15 cellular contexts compared by ENCODE assay signal in genomic region chr3:195110647-195111321, GRCh38.
DNase-seq lines count a peak whose midpoint lies in the region; ATAC-seq, FAIRE-seq and TF ChIP-seq lines count a peak whose summit lies in the region.
"Had no signal": no experiment of that assay in that cellular context is flagged by ENCODE, and none has a peak within 500 bp of the region (broad histone marks: within the 10 kb centered on the region; RNA-seq: fewer than 3 reads in every experiment).

No MANE protein-coding gene starts in this region.

- CTCF ChIA-PET in RWPE1 (lab: Yijun Ruan, JAX) = no interaction called here

- no peaks in the 10 kb centered on the region for H3K9me3 ChIP-seq in pancreas

- no peaks in the 10 kb centered on the region for H3K4me1 ChIP-seq in pancreas

- intact Hi-C loops in Right ventricle myocardium superior (cut with DNase I) (no loop called here), pancreas (cut with DNase I) (no loop called here)

- no peak for FAIRE-seq in pancreas (lab: Jason Lieb, UNC)
- FAIRE-seq: colon had no signal

- no peaks in the 10 kb centered on the region for H3K36me3 ChIP-seq in pancreas

- no peaks in the 10 kb centered on the region for H3K27me3 ChIP-seq in pancreas

- TF ChIP-seq CTCF in RWPE1 (conservative IDR thresholded peaks at IDR 0.05; ENCODE audit: low read depth) = no peak
- no peak for TF ChIP-seq CTCF in pancreas (IDR thresholded peaks at IDR 0.05)

- H3K4me3 ChIP-seq in pancreas = no peak overlapping the region

- 73 to 83% methylated on average over 14 of the region's 14 CpGs for WGBS in pancreas, 2 donors

- peak; percentile 88 for DNase-seq in CD1c-positive myeloid dendritic cell (ENCODE audit: extremely low spot score)
- DNase-seq in RWPE1 (ENCODE audit: low spot score) = no peak
- DNase-seq in Right ventricle myocardium superior = peak; percentile 78
- DNase-seq in pancreas = peak in 1 of 6 donors; percentile 20
- no peak for DNase-seq in dedifferentiated amniotic fluid mesenchymal stem cell (ENCODE audit: extremely low spot score)
- no peak for DNase-seq in GF-D8 (lab: John Stamatoyannopoulos, UW)
- DNase-seq: activated CD4-positive, alpha-beta T cell treated with anti-CD3 and anti-CD28 coated beads, Interleukin-2, amount 50 U/mL, for 48 hours; activated naive CD4-positive, alpha-beta T cell; immature natural killer cell; NCI-H2029 treated with DMSO at 0.1 percent for 48 hours; T-helper 1 cell had no signal

- POLR2A ChIA-PET in RWPE1 (lab: Yijun Ruan, JAX; ENCODE audit: low non-redundant PET) = no interaction called here

- ATAC-seq in Right ventricle myocardium superior (ENCODE audit: poor library complexity) (peak; percentile 76), pancreas (peak in 3 of 4 donors; percentile 44 to 57 (median 47)), HG02588 (IDR thresholded peaks at IDR 0.05; ENCODE audit: unreplicated experiment) (no peak), GM19467 (IDR thresholded peaks at IDR 0.05; ENCODE audit: unreplicated experiment) (no peak)
- ATAC-seq: naive thymus-derived CD8-positive, alpha-beta T cell had no signal

- H3K27ac ChIP-seq in RWPE1 = peak overlapping the region; percentile 19
- no peak overlapping the region for H3K27ac ChIP-seq in pancreas

Comparison
In these comparisons a context has a peak if more than half of its experiments do, and no peak if none do; other contexts are left out.
1. DNase-seq: peak in CD1c-positive myeloid dendritic cell (single experiment) and Right ventricle myocardium superior (single experiment); none in RWPE1 (single experiment), dedifferentiated amniotic fluid mesenchymal stem cell (single experiment) and GF-D8 (single experiment).
2. ATAC-seq: peak in Right ventricle myocardium superior (single experiment) and pancreas (3 of 4); none in HG02588 (single experiment) and GM19467 (single experiment).